Comparison of ENCODE assay signal across 1 cellular context in the genomic region with DNA sequence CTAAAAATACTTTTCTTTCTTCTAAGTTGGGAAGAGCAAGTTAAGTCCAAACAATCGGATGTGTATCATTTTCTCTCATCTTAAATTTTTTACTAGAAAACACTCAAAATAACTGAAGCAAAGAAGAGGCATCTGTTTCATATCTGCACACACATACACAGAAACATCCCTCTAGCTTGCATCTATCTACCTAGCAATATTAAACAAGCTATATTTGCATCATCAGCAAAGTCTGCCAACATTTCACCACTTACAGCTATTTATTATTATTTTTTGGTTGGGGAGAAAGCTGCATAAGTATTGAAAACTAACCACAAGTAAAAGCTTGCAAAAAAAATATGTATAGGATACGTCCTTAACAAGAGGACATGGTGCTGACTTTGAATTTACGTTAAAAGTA.
TF ChIP-seq lines count a peak whose summit lies in the region.

No MANE protein-coding gene starts in this region.

TF ChIP-seq in IMR-90, 13 proteins besides CTCF, POLR2A, EP300 and RAD21 (continued from another document):
- TF ChIP-seq, protein P1, sequence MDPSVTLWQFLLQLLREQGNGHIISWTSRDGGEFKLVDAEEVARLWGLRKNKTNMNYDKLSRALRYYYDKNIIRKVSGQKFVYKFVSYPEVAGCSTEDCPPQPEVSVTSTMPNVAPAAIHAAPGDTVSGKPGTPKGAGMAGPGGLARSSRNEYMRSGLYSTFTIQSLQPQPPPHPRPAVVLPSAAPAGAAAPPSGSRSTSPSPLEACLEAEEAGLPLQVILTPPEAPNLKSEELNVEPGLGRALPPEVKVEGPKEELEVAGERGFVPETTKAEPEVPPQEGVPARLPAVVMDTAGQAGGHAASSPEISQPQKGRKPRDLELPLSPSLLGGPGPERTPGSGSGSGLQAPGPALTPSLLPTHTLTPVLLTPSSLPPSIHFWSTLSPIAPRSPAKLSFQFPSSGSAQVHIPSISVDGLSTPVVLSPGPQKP (IDR thresholded peaks at IDR 0.05; ENCODE audit: borderline replicate concordance, low read depth, low read length): no peak
- no peak for TF ChIP-seq RFX5 (IDR thresholded peaks at IDR 0.05; ENCODE audit: low read depth, low read length)
TF ChIP-seq in IMR-90: peak in this region for 1.
